8 cellular contexts compared by ENCODE assay signal in genomic region chr5:149990518-149991376, GRCh38. TPM values are rescaled to one million over a fixed set of nuclear protein-coding genes. Genes with fewer than 3 reads are reported as not detected.
DNase-seq lines count a peak whose midpoint lies in the region; ATAC-seq and TF ChIP-seq lines count a peak whose summit lies in the region.

No MANE protein-coding gene starts in this region.

- ATAC-seq in left ventricle myocardium superior, result peak; percentile 84
- ATAC-seq in sciatic nerve, result peak; percentile 81
- no peak for ATAC-seq in HG03097 (IDR thresholded peaks at IDR 0.05; ENCODE audit: low FRiP score, unreplicated experiment)

- CTCF ChIA-PET in HEK293T (lab: Yijun Ruan, JAX), result interaction anchor here (0.6 to 4.0 kb wide), 21 partner anchors 9 to 354 kb away, joined by 3 to 39 read pairs (median 6); partner anchors contain the start of gene SLC26A2

- DNase-seq in Daoy (ENCODE audit: low read depth) (peak; percentile 72), HEK293T (ENCODE audit: extremely low spot score) (peak; percentile 69), NCI-H1417 treated with DMSO at 0.1 percent for 48 hours (lab: John Stamatoyannopoulos, UW) (peak; percentile 8), SW480 (ENCODE audit: low spot score) (peak; percentile 79), amniotic epithelial cell (ENCODE audit: low read depth) (peak; percentile 73), left ventricle myocardium superior (peak; percentile 63), sciatic nerve (ENCODE audit: low spot score) (peak; percentile 81)

- intact Hi-C loops in left ventricle myocardium superior (cut with micrococcal nuclease), result no loop called here
- intact Hi-C loops in sciatic nerve (cut with DNase I), result loop anchor here (10.0 kb wide), 1 partner anchor 156 kb away; no protein-coding TSS in a partner anchor

- POLR2A ChIA-PET in HEK293T (lab: Yijun Ruan, JAX), result interaction anchor here (0.5 to 1.2 kb wide), 3 partner anchors 10 to 157 kb away, joined by 3 to 6 read pairs (median 5); partner anchors contain the start of genes HMGXB3, SLC26A2 and TIGD6

TF ChIP-seq in HEK293T, 16 proteins besides CTCF, POLR2A, EP300 and RAD21:
- TF ChIP-seq ZNF384 (IDR thresholded peaks at IDR 0.05) (no peak), BHLHE40 (IDR thresholded peaks at IDR 0.05; ENCODE audit: borderline replicate concordance) (no peak), NFRKB (IDR thresholded peaks at IDR 0.05) (no peak), FOXM1 (IDR thresholded peaks at IDR 0.05; ENCODE audit: borderline replicate concordance) (no peak), TARDBP (IDR thresholded peaks at IDR 0.05) (no peak), FOXA1 (IDR thresholded peaks at IDR 0.05) (no peak), SP1 (IDR thresholded peaks at IDR 0.05) (no peak), HDGF (IDR thresholded peaks at IDR 0.05; ENCODE audit: borderline replicate concordance) (no peak), PKNOX1 (IDR thresholded peaks at IDR 0.05) (no peak), LEF1 (IDR thresholded peaks at IDR 0.05; ENCODE audit: borderline replicate concordance) (no peak), ARNT (IDR thresholded peaks at IDR 0.05) (no peak)

RNA-seq across cellular contexts. Expression of gene TIGD6, which starts 9.7 kb away (rescaled TPM):
- 1.7 and 4.3 TPM in 2 replicates for total RNA-seq in Daoy (2014; rRNA removed; shearing (Covaris generic))
- total RNA-seq in left ventricle myocardium superior, result 1.9 TPM
- 8.2 TPM for total RNA-seq in sciatic nerve

RNA-seq across cellular contexts. Expression of gene HMGXB3, which starts 9.8 kb away (rescaled TPM):
- total RNA-seq in Daoy (2014; rRNA removed; shearing (Covaris generic)), result 33.2 and 35.6 TPM in 2 replicates
- total RNA-seq in left ventricle myocardium superior, result 14.2 TPM
- 34.6 TPM for total RNA-seq in sciatic nerve

RNA-seq across cellular contexts. Expression of gene SLC26A2, which starts 30.2 kb away (rescaled TPM):
- total RNA-seq in Daoy (2014; rRNA removed; shearing (Covaris generic)), result 9.3 and 11.1 TPM in 2 replicates
- total RNA-seq in left ventricle myocardium superior (3.2 TPM), sciatic nerve (15.8 TPM)

RNA-seq across cellular contexts. Expression of gene PDE6A, which starts 46.2 kb away (rescaled TPM):
- total RNA-seq in Daoy (2014; rRNA removed; shearing (Covaris generic)), result not detected in 2 replicates
- total RNA-seq in left ventricle myocardium superior, result 0.05 TPM
- total RNA-seq in sciatic nerve, result not detected

Comparison
In these comparisons a context has a peak if more than half of its experiments do, and no peak if none do; other contexts are left out.
1. DNase-seq: peak in every context shown above with its lines; median percentile 81 in sciatic nerve; 79 in SW480; 73 in amniotic epithelial cell; 72 in Daoy; 69 in HEK293T; 63 in left ventricle myocardium superior; 8 in NCI-H1417 treated with DMSO at 0.1 percent for 48 hours.